Comparison of ENCODE assay signal across 1 cellular context in the genomic region with DNA sequence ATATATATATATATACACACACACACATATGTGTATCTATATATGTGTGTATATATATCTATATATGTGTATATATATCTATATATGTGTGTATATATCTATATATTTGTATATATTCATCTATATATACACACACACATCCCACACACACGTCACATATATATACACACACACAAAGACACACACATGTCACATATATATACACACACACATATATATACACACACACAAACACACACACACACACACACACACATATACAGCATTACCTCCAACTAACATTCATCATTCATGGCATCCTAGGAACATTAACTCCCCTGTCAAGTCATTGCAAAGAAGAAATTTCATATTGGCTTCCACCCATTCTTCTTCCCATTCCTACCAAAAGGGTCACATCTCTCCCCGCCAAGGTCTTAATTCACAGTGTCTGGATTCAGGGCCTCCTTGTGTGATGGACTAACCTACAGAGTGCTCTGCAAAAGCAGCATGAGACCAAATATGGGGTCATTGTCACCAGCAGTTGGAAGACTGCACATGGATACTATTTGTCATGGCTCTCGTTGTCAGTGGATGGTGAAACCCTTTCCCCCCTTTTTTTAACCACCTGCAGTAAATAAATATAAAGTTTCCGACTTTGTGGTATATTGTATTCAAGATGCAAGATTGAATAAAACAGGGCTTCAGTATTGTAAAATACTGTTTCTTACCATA.
TF ChIP-seq lines count a peak whose summit lies in the region.

No MANE protein-coding gene starts in this region.

TF ChIP-seq in A549, 52 proteins besides CTCF, POLR2A, EP300 and RAD21 (continued from another document):
- TF ChIP-seq, protein P1, sequence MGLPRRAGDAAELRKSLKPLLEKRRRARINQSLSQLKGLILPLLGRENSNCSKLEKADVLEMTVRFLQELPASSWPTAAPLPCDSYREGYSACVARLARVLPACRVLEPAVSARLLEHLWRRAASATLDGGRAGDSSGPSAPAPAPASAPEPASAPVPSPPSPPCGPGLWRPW (IDR thresholded peaks at IDR 0.05), result no peak
- no peak for TF ChIP-seq POLR2AphosphoS2 (conservative IDR thresholded peaks at IDR 0.05; ENCODE audit: low read length)
- no peak for TF ChIP-seq MYC (IDR thresholded peaks at IDR 0.05; ENCODE audit: borderline replicate concordance, low read length)
- TF ChIP-seq RARB (CRISPR knock-in tag; IDR thresholded peaks at IDR 0.05), result no peak
- no peak for TF ChIP-seq CHD2 (IDR thresholded peaks at IDR 0.05; ENCODE audit: low read length, partially characterized antibody)
- no peak for TF ChIP-seq FOXS1 (CRISPR knock-in tag; IDR thresholded peaks at IDR 0.05)
- TF ChIP-seq RCOR1 (IDR thresholded peaks at IDR 0.05; ENCODE audit: low read depth, low read length), result no peak
- TF ChIP-seq JUN (IDR thresholded peaks at IDR 0.05), result no peak
